In genomic region chr20:57872816-57873409, GRCh38 we compare ENCODE assay signal across 2 cellular contexts.
TF ChIP-seq lines count a peak whose summit lies in the region.

No MANE protein-coding gene starts in this region.

TF ChIP-seq in IMR-90, 13 proteins besides CTCF, POLR2A, EP300 and RAD21:
- TF ChIP-seq MAZ (IDR thresholded peaks at IDR 0.05; ENCODE audit: borderline replicate concordance, low read depth, low read length) (no peak), CHD1 (IDR thresholded peaks at IDR 0.05; ENCODE audit: low read depth, low read length) (no peak), ELK1 (IDR thresholded peaks at IDR 0.05; ENCODE audit: borderline replicate concordance, low read depth, low read length) (no peak), BHLHE40 (IDR thresholded peaks at IDR 0.05; ENCODE audit: low read depth, low read length) (no peak), NFE2L2 (IDR thresholded peaks at IDR 0.05; ENCODE audit: low read depth, low read length) (no peak), USF2 (IDR thresholded peaks at IDR 0.05; ENCODE audit: low read depth, low read length) (no peak), RFX5 (IDR thresholded peaks at IDR 0.05; ENCODE audit: low read depth, low read length) (no peak), RCOR1 (IDR thresholded peaks at IDR 0.05; ENCODE audit: insufficient replicate concordance, low read length) (no peak), FOS (IDR thresholded peaks at IDR 0.05; ENCODE audit: low read depth, low read length) (no peak), MXI1 (IDR thresholded peaks at IDR 0.05; ENCODE audit: borderline replicate concordance, low read depth, low read length) (no peak)
TF ChIP-seq in IMR-90: peak in this region for 0.

TF ChIP-seq in HepG2, 621 proteins besides CTCF, POLR2A, EP300 and RAD21:
- TF ChIP-seq ATF7 (IDR thresholded peaks at IDR 0.05) = no peak
- TF ChIP-seq ATF7 (CRISPR knock-in tag; IDR thresholded peaks at IDR 0.05) = no peak
- TF ChIP-seq CREB1 (IDR thresholded peaks at IDR 0.05) = 0 out of 2 replicates have a peak, but pooled peaks have one; percentile 36
- TF ChIP-seq CREB1 (CRISPR knock-in tag; IDR thresholded peaks at IDR 0.05) = no peak
TF ChIP-seq in HepG2: peak in this region for 1.
